In the genomic region with DNA sequence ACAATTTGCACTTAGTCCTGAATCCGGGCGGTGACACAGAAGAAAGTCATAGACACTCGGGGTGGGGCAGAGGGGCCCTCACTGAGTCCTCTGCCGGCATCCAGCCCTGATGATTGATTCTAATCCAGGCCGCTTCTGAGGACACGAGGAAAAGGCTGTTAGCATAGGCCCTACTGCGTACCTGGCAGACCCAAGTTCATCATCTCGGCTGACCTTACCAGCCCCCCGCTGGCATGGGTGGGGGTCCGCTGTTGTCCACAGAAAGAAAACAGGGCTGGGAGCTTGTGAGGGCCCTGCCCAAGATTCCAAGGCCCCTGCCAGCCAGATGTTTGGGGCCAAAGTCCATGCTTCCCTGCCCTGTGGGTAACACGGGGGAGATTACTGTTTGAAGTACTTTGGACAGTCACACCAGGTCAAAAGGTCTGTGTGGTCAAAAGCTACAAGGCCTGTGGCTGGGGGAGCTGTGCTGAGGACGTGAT, we compare ENCODE assay signal across 1 cellular context.
A peak's percentile ranks its signal among the peaks of the same experiment; 100 is the strongest.
TF ChIP-seq lines count a peak whose summit lies in the region.

No MANE protein-coding gene starts in this region.

TF ChIP-seq in HepG2, 621 proteins besides CTCF, POLR2A, EP300 and RAD21 (continued from another document and continues in another):
- TF ChIP-seq, protein P1, sequence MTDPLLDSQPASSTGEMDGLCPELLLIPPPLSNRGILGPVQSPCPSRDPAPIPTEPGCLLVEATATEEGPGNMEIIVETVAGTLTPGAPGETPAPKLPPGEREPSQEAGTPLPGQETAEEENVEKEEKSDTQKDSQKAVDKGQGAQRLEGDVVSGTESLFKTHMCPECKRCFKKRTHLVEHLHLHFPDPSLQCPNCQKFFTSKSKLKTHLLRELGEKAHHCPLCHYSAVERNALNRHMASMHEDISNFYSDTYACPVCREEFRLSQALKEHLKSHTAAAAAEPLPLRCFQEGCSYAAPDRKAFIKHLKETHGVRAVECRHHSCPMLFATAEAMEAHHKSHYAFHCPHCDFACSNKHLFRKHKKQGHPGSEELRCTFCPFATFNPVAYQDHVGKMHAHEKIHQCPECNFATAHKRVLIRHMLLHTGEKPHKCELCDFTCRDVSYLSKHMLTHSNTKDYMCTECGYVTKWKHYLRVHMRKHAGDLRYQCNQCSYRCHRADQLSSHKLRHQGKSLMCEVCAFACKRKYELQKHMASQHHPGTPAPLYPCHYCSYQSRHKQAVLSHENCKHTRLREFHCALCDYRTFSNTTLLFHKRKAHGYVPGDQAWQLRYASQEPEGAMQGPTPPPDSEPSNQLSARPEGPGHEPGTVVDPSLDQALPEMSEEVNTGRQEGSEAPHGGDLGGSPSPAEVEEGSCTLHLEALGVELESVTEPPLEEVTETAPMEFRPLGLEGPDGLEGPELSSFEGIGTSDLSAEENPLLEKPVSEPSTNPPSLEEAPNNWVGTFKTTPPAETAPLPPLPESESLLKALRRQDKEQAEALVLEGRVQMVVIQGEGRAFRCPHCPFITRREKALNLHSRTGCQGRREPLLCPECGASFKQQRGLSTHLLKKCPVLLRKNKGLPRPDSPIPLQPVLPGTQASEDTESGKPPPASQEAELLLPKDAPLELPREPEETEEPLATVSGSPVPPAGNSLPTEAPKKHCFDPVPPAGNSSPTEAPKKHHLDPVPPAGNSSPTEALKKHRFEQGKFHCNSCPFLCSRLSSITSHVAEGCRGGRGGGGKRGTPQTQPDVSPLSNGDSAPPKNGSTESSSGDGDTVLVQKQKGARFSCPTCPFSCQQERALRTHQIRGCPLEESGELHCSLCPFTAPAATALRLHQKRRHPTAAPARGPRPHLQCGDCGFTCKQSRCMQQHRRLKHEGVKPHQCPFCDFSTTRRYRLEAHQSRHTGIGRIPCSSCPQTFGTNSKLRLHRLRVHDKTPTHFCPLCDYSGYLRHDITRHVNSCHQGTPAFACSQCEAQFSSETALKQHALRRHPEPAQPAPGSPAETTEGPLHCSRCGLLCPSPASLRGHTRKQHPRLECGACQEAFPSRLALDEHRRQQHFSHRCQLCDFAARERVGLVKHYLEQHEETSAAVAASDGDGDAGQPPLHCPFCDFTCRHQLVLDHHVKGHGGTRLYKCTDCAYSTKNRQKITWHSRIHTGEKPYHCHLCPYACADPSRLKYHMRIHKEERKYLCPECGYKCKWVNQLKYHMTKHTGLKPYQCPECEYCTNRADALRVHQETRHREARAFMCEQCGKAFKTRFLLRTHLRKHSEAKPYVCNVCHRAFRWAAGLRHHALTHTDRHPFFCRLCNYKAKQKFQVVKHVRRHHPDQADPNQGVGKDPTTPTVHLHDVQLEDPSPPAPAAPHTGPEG (CRISPR knock-in tag; IDR thresholded peaks at IDR 0.05) = peak; percentile 52; the same call in 1 of the 2 replicates
- TF ChIP-seq HOXA7 (CRISPR knock-in tag; IDR thresholded peaks at IDR 0.05) (no peak), PPARG (CRISPR knock-in tag; conservative IDR thresholded peaks at IDR 0.05) (peak; percentile 99), KAT7 (CRISPR knock-in tag; IDR thresholded peaks at IDR 0.05; ENCODE audit: borderline replicate concordance) (no peak), ZNF552 (CRISPR knock-in tag; IDR thresholded peaks at IDR 0.05; ENCODE audit: borderline replicate concordance) (peak; percentile 28; the same call in 1 of the 2 replicates), ZNF44 (CRISPR knock-in tag; IDR thresholded peaks at IDR 0.05) (no peak), MIER3 (CRISPR knock-in tag; IDR thresholded peaks at IDR 0.05; ENCODE audit: borderline replicate concordance) (peak; percentile 79; the same call in 1 of the 2 replicates), LCORL (IDR thresholded peaks at IDR 0.05) (no peak), LCORL (CRISPR knock-in tag; IDR thresholded peaks at IDR 0.05) (peak; percentile 74), ISL2 (CRISPR knock-in tag; IDR thresholded peaks at IDR 0.05) (peak; percentile 87), ZZZ3 (CRISPR knock-in tag; IDR thresholded peaks at IDR 0.05; ENCODE audit: borderline replicate concordance) (no peak; the same call in 1 of the 2 replicates), KDM6A (CRISPR knock-in tag; IDR thresholded peaks at IDR 0.05; ENCODE audit: low read depth) (peak; percentile 98), KDM5A (IDR thresholded peaks at IDR 0.05; ENCODE audit: borderline replicate concordance, low read length) (no peak), ZNF747 (CRISPR knock-in tag; IDR thresholded peaks at IDR 0.05; ENCODE audit: borderline replicate concordance) (no peak), ZNF879 (CRISPR knock-in tag; IDR thresholded peaks at IDR 0.05) (no peak), GABPB1 (CRISPR knock-in tag; IDR thresholded peaks at IDR 0.05) (no peak; the same call in none of the 2 replicates), NFYC (CRISPR knock-in tag; IDR thresholded peaks at IDR 0.05) (0 out of 2 replicates have a peak, but pooled peaks have one; percentile 12), HDAC1 (CRISPR knock-in tag; IDR thresholded peaks at IDR 0.05) (peak; percentile 75), KAT8 (CRISPR knock-in tag; IDR thresholded peaks at IDR 0.05) (peak; percentile 32), TBP (CRISPR knock-in tag; IDR thresholded peaks at IDR 0.05) (no peak; the same call in 1 of the 2 replicates), ZNF569 (CRISPR knock-in tag; IDR thresholded peaks at IDR 0.05; ENCODE audit: borderline replicate concordance) (no peak), ZNF446 (CRISPR knock-in tag; IDR thresholded peaks at IDR 0.05) (no peak), HNF4G (IDR thresholded peaks at IDR 0.05; ENCODE audit: borderline replicate concordance, low read depth, low read length) (peak; percentile 100), HNF4G (CRISPR knock-in tag; IDR thresholded peaks at IDR 0.05; ENCODE audit: borderline replicate concordance, low read depth) (peak; percentile 98), NAIF1 (CRISPR knock-in tag; IDR thresholded peaks at IDR 0.05; ENCODE audit: borderline replicate concordance) (peak; percentile 54; the same call in 1 of the 2 replicates), EHMT2 (IDR thresholded peaks at IDR 0.05; ENCODE audit: borderline replicate concordance, low read depth, low read length) (no peak), ZIK1 (CRISPR knock-in tag; IDR thresholded peaks at IDR 0.05; ENCODE audit: borderline replicate concordance, low read depth) (0 out of 2 replicates have a peak, but pooled peaks have one; percentile 18), ZNF724P (CRISPR knock-in tag; IDR thresholded peaks at IDR 0.05; ENCODE audit: borderline replicate concordance) (peak; percentile 30; the same call in 1 of the 2 replicates), KLF6 (CRISPR knock-in tag; IDR thresholded peaks at IDR 0.05) (peak; percentile 51; the same call in 1 of the 2 replicates), ZNF792 (CRISPR knock-in tag; IDR thresholded peaks at IDR 0.05) (no peak), ZNF124 (CRISPR knock-in tag; IDR thresholded peaks at IDR 0.05) (peak; percentile 64; the same call in 1 of the 2 replicates), ZSCAN22 (CRISPR knock-in tag; IDR thresholded peaks at IDR 0.05) (no peak), ZNF703 (CRISPR knock-in tag; IDR thresholded peaks at IDR 0.05; ENCODE audit: borderline replicate concordance) (peak; percentile 26), GPN1 (CRISPR knock-in tag; IDR thresholded peaks at IDR 0.05; ENCODE audit: borderline replicate concordance) (no peak), TP53 (CRISPR knock-in tag; conservative IDR thresholded peaks at IDR 0.05) (0 out of 2 replicates have a peak, but pooled peaks have one; percentile 52), FOXK2 (IDR thresholded peaks at IDR 0.05) (peak; percentile 55; the same call in 1 of the 2 replicates), ZNF235 (CRISPR knock-in tag; IDR thresholded peaks at IDR 0.05; ENCODE audit: borderline replicate concordance) (no peak), ZNF17 (CRISPR knock-in tag; IDR thresholded peaks at IDR 0.05) (no peak), ZSCAN29 (CRISPR knock-in tag; conservative IDR thresholded peaks at IDR 0.05) (no peak), STAT5B (CRISPR knock-in tag; IDR thresholded peaks at IDR 0.05) (no peak)
- TF ChIP-seq, protein P2, sequence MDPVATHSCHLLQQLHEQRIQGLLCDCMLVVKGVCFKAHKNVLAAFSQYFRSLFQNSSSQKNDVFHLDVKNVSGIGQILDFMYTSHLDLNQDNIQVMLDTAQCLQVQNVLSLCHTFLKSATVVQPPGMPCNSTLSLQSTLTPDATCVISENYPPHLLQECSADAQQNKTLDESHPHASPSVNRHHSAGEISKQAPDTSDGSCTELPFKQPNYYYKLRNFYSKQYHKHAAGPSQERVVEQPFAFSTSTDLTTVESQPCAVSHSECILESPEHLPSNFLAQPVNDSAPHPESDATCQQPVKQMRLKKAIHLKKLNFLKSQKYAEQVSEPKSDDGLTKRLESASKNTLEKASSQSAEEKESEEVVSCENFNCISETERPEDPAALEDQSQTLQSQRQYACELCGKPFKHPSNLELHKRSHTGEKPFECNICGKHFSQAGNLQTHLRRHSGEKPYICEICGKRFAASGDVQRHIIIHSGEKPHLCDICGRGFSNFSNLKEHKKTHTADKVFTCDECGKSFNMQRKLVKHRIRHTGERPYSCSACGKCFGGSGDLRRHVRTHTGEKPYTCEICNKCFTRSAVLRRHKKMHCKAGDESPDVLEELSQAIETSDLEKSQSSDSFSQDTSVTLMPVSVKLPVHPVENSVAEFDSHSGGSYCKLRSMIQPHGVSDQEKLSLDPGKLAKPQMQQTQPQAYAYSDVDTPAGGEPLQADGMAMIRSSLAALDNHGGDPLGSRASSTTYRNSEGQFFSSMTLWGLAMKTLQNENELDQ (CRISPR knock-in tag; IDR thresholded peaks at IDR 0.05; ENCODE audit: borderline replicate concordance) = no peak
- TF ChIP-seq, protein P3, sequence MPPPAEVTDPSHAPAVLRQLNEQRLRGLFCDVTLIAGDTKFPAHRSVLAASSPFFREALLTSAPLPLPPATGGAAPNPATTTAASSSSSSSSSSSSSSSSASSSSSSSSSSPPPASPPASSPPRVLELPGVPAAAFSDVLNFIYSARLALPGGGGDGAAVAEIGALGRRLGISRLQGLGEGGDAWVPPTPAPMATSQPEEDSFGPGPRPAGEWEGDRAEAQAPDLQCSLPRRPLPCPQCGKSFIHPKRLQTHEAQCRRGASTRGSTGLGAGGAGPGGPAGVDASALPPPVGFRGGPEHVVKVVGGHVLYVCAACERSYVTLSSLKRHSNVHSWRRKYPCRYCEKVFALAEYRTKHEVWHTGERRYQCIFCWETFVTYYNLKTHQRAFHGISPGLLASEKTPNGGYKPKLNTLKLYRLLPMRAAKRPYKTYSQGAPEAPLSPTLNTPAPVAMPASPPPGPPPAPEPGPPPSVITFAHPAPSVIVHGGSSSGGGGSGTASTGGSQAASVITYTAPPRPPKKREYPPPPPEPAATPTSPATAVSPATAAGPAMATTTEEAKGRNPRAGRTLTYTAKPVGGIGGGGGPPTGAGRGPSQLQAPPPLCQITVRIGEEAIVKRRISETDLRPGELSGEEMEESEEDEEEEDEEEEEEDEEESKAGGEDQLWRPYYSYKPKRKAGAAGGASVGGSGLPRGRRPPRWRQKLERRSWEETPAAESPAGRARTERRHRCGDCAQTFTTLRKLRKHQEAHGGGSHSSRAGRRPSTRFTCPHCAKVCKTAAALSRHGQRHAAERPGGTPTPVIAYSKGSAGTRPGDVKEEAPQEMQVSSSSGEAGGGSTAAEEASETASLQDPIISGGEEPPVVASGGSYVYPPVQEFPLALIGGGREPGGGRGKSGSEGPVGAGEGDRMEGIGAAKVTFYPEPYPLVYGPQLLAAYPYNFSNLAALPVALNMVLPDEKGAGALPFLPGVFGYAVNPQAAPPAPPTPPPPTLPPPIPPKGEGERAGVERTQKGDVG (CRISPR knock-in tag; IDR thresholded peaks at IDR 0.05; ENCODE audit: borderline replicate concordance) = no peak
- TF ChIP-seq, protein P4, sequence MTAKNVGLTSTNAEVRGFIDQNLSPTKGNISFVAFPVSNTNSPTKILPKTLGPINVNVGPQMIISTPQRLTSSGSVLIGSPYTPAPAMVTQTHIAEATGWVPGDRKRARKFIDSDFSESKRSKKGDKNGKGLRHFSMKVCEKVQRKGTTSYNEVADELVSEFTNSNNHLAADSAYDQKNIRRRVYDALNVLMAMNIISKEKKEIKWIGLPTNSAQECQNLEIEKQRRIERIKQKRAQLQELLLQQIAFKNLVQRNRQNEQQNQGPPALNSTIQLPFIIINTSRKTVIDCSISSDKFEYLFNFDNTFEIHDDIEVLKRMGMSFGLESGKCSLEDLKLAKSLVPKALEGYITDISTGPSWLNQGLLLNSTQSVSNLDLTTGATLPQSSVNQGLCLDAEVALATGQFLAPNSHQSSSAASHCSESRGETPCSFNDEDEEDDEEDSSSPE (CRISPR knock-in tag; IDR thresholded peaks at IDR 0.05) = no peak
- TF ChIP-seq, protein P5, sequence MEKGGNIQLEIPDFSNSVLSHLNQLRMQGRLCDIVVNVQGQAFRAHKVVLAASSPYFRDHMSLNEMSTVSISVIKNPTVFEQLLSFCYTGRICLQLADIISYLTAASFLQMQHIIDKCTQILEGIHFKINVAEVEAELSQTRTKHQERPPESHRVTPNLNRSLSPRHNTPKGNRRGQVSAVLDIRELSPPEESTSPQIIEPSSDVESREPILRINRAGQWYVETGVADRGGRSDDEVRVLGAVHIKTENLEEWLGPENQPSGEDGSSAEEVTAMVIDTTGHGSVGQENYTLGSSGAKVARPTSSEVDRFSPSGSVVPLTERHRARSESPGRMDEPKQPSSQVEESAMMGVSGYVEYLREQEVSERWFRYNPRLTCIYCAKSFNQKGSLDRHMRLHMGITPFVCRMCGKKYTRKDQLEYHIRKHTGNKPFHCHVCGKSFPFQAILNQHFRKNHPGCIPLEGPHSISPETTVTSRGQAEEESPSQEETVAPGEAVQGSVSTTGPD (CRISPR knock-in tag; IDR thresholded peaks at IDR 0.05) = no peak
- TF ChIP-seq, protein P6, sequence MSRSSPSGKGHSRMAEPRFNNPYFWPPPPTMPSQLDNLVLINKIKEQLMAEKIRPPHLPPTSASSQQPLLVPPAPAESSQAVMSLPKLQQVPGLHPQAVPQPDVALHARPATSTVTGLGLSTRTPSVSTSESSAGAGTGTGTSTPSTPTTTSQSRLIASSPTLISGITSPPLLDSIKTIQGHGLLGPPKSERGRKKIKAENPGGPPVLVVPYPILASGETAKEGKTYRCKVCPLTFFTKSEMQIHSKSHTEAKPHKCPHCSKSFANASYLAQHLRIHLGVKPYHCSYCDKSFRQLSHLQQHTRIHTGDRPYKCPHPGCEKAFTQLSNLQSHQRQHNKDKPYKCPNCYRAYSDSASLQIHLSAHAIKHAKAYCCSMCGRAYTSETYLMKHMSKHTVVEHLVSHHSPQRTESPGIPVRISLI (CRISPR knock-in tag; IDR thresholded peaks at IDR 0.05; ENCODE audit: borderline replicate concordance) = no peak
- TF ChIP-seq, protein P7, sequence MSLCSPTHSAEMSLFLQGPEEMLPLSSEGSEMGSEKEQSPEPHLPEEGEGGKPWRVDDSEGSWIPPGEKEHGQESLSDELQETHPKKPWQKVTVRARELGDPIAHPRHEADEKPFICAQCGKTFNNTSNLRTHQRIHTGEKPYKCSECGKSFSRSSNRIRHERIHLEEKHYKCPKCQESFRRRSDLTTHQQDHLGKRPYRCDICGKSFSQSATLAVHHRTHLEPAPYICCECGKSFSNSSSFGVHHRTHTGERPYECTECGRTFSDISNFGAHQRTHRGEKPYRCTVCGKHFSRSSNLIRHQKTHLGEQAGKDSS (CRISPR knock-in tag; IDR thresholded peaks at IDR 0.05; ENCODE audit: borderline replicate concordance, low read depth) = no peak
- TF ChIP-seq, protein P8, sequence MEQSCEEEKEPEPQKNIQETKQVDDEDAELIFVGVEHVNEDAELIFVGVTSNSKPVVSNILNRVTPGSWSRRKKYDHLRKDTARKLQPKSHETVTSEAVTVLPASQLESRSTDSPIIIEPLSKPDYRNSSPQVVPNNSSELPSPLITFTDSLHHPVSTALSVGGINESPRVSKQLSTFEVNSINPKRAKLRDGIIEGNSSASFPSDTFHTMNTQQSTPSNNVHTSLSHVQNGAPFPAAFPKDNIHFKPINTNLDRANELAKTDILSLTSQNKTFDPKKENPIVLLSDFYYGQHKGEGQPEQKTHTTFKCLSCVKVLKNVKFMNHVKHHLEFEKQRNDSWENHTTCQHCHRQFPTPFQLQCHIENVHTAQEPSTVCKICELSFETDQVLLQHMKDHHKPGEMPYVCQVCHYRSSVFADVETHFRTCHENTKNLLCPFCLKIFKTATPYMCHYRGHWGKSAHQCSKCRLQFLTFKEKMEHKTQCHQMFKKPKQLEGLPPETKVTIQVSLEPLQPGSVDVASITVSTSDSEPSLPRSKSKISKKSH (CRISPR knock-in tag; IDR thresholded peaks at IDR 0.05; ENCODE audit: borderline replicate concordance) = no peak
